Comparison of ENCODE assay signal across 24 cellular contexts in the genomic region with DNA sequence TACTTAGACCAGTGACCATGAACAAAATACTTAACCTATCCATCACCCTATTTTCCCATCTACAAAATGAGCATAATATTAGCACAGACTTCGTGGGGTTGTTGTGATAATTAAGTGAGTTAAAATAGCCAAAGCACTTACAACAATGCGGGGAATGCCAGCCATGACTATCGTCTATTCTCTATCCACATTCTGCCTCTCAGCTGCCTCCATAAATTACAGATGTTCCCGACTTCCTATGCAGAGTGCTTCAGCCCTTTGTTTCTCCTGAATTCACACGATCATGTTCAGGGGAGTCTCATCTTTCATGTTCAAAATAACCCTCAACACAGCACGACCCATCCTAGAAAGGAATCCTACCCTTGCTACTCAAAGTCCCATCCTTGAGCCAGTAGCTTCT.
"Had no signal": no experiment of that assay in that cellular context is flagged by ENCODE, and none has a peak within 500 bp of the region (broad histone marks: within the 10 kb centered on the region; RNA-seq: fewer than 3 reads in every experiment).

No MANE protein-coding gene starts in this region.

- ATAC-seq: foreskin keratinocyte; left cardiac atrium; left ventricle myocardium superior; naive thymus-derived CD8-positive, alpha-beta T cell; psoas muscle; right lobe of liver; stimulated activated memory B cell treated with anti-CD40 and anti-IgM and Interleukin-4, amounts not matched to agents 10 μg/mL and 1 μg/mL and 100 μg/mL, for 72 hours had no signal

- H3K4me1 Mint-ChIP-seq: stimulated activated memory B cell treated with anti-CD40 and anti-IgM and Interleukin-4, amounts not matched to agents 10 μg/mL and 1 μg/mL and 100 μg/mL, for 72 hours had no signal

- H2AFZ ChIP-seq: parathyroid adenoma had no signal

- H3K27ac Mint-ChIP-seq: endodermal cell; stimulated activated memory B cell treated with anti-CD40 and anti-IgM and Interleukin-4, amounts not matched to agents 10 μg/mL and 1 μg/mL and 100 μg/mL, for 72 hours; stimulated activated naive CD8-positive, alpha-beta T cell treated with anti-CD3 and anti-CD28 coated beads, Interleukin-15, Interleukin-2, amounts not matched to agents 100 ng/mL and 50 ng/mL, for 24 hours had no signal

- H3K9ac ChIP-seq: parathyroid adenoma had no signal

- H3K9me3 ChIP-seq: psoas muscle, right lobe of liver, spleen, tibial artery, upper lobe of left lung, uterus had no signal

- H3K9me3 Mint-ChIP-seq: stimulated activated naive CD8-positive, alpha-beta T cell treated with anti-CD3 and anti-CD28 coated beads, Interleukin-15, Interleukin-2, amounts not matched to agents 100 ng/mL and 50 ng/mL, for 24 hours had no signal

- H3K27me3 Mint-ChIP-seq: stimulated activated memory B cell treated with anti-CD40 and anti-IgM and Interleukin-4, amounts not matched to agents 10 μg/mL and 1 μg/mL and 100 μg/mL, for 72 hours; stimulated activated naive CD8-positive, alpha-beta T cell treated with anti-CD3 and anti-CD28 coated beads, Interleukin-15, Interleukin-2, amounts not matched to agents 100 ng/mL and 50 ng/mL, for 24 hours had no signal

- DNase-seq: effector CD4-positive, alpha-beta T cell; endodermal cell; erythroblast; foreskin keratinocyte; kidney; left cardiac atrium; left ventricle myocardium superior; mesenchymal stem cell; naive thymus-derived CD8-positive, alpha-beta T cell; occipital lobe; psoas muscle; retina; right lobe of liver; spleen; stimulated activated CD4-positive, alpha-beta T cell treated with anti-CD3 and anti-CD28 coated beads, Interleukin-15, amount 100 ng/mL, for 24 hours; stimulated activated CD4-positive, alpha-beta T cell treated with anti-CD3 and anti-CD28 coated beads, Interleukin-1b, Interleukin-23, amount 100 ng/mL, for 48 hours; stimulated activated CD4-positive, alpha-beta T cell treated with anti-CD3 and anti-CD28 coated beads, Interleukin-4, amount 100 ng/mL, for 24 hours; tibial artery; upper lobe of left lung; uterus had no signal

- H3K27me3 ChIP-seq: right lobe of liver, spleen, tibial artery, upper lobe of left lung, uterus had no signal

- H3K4me1 ChIP-seq: foreskin keratinocyte, parathyroid adenoma, psoas muscle, right lobe of liver, spleen, tibial artery, upper lobe of left lung, uterus had no signal

- H3K79me2 ChIP-seq: parathyroid adenoma had no signal

- H3K4me3 Mint-ChIP-seq: endodermal cell; naive thymus-derived CD8-positive, alpha-beta T cell; stimulated activated memory B cell treated with anti-CD40 and anti-IgM and Interleukin-4, amounts not matched to agents 10 μg/mL and 1 μg/mL and 100 μg/mL, for 72 hours; stimulated activated naive CD8-positive, alpha-beta T cell treated with anti-CD3 and anti-CD28 coated beads, Interleukin-15, Interleukin-2, amounts not matched to agents 100 ng/mL and 50 ng/mL, for 24 hours had no signal

- H3K36me3 Mint-ChIP-seq: naive thymus-derived CD8-positive, alpha-beta T cell; stimulated activated memory B cell treated with anti-CD40 and anti-IgM and Interleukin-4, amounts not matched to agents 10 μg/mL and 1 μg/mL and 100 μg/mL, for 72 hours had no signal

- H3K27ac ChIP-seq: coronary artery, foreskin keratinocyte, parathyroid adenoma, psoas muscle, right lobe of liver, spleen, tibial artery, upper lobe of left lung, uterus had no signal
